In the genomic region with DNA sequence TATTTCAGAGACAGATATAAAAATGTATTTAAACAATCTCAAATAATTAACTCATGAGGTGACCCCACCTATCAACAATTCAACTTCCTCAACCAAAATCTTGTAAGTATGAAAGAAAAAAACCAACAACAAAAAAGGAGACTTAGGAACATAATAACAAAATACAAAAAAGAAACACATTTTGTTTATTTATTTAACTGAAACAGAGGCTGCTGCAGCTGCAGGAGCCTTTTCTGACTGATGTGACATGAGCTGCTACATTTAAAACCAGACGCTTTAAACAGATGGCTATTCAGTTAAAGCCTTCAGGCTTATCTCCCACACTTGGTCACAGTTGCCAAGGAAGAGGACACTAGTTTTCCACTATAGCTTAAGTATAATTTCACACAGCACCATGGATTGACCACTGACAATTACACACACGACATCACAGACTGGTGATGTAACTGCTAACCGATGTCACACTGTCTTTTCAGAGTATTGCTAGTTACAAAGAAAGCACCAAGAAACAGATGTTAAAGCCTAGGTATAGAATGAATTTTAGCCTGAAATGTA, we compare ENCODE assay signal across 9 cellular contexts.
DNase-seq lines count a peak whose midpoint lies in the region; FAIRE-seq lines count a peak whose summit lies in the region.
"Had no signal": no experiment of that assay in that cellular context is flagged by ENCODE, and none has a peak within 500 bp of the region (broad histone marks: within the 10 kb centered on the region; RNA-seq: fewer than 3 reads in every experiment).

No MANE protein-coding gene starts in this region.

- peak overlapping the region; percentile 69 for H3K4me2 ChIP-seq in skeletal muscle satellite cell (ENCODE audit: low read length)

- no peaks in the 10 kb centered on the region for H3K27me3 ChIP-seq in skeletal muscle satellite cell (ENCODE audit: control insufficient read depth, insufficient read depth, low read length)

- H3K4me1 ChIP-seq in skeletal muscle satellite cell (ENCODE audit: control insufficient read depth, insufficient read depth, low read length), result peaks cover 44% of the 10 kb centered on the region

- peak; percentile 21 for DNase-seq in SIG-M5 treated with dmso at 0.1 percent for 504 hours (lab: John Stamatoyannopoulos, UW; ENCODE audit: unreplicated experiment)
- no peak for DNase-seq in SIG-M5 (lab: John Stamatoyannopoulos, UW)
- DNase-seq in SK-N-MC (ENCODE audit: low read depth, low spot score), result no peak
- peak; percentile 29 for DNase-seq in fibroblast of peridontal ligament (ENCODE audit: extremely low read depth)
- no peak for DNase-seq in DMS53 treated with DMSO at 0.1 percent for 48 hours (lab: John Stamatoyannopoulos, UW; ENCODE audit: unreplicated experiment)
- no peak for DNase-seq in frontal cortex (ENCODE audit: low spot score in 2 of 2)
- no peak for DNase-seq in effector CD8-positive, alpha-beta T cell (lab: John Stamatoyannopoulos, UW)
- DNase-seq: activated CD4-positive, CD25-positive, alpha-beta regulatory T cell had no signal

- no peaks in the 10 kb centered on the region for H3K36me3 ChIP-seq in SK-N-MC (ENCODE audit: insufficient read depth, low read length)
- H3K36me3 ChIP-seq in skeletal muscle satellite cell (ENCODE audit: insufficient read depth, low read length), result no peaks in the 10 kb centered on the region

- no peak overlapping the region for H3K9ac ChIP-seq in SK-N-MC (ENCODE audit: insufficient read length)
- peak overlapping the region; percentile 28 for H3K9ac ChIP-seq in skeletal muscle satellite cell (ENCODE audit: low read depth, low read length)

- H3K9me3 ChIP-seq in SK-N-MC (ENCODE audit: low read depth, low read length) (no peaks in the 10 kb centered on the region), skeletal muscle satellite cell (replicated peaks; ENCODE audit: low read length) (no peaks in the 10 kb centered on the region)

- FAIRE-seq in frontal cortex (lab: Jason Lieb, UNC), result no peak

- no peak overlapping the region for H3K4me3 ChIP-seq in SK-N-MC
- H3K4me3 ChIP-seq in skeletal muscle satellite cell (ENCODE audit: low read length), result peak overlapping the region; percentile 9

- peak overlapping the region; percentile 48 for H3K27ac ChIP-seq in SK-N-MC

Comparison
In these comparisons a context has a peak if more than half of its experiments do, and no peak if none do; other contexts are left out.
1. DNase-seq: peak in SIG-M5 treated with dmso at 0.1 percent for 504 hours (single experiment) and fibroblast of peridontal ligament (single experiment); none in SIG-M5 (single experiment), SK-N-MC (single experiment), DMS53 treated with DMSO at 0.1 percent for 48 hours (single experiment), frontal cortex (0 of 2) and effector CD8-positive, alpha-beta T cell (single experiment).